Comparison of ENCODE assay signal across 9 cellular contexts in the genomic region with DNA sequence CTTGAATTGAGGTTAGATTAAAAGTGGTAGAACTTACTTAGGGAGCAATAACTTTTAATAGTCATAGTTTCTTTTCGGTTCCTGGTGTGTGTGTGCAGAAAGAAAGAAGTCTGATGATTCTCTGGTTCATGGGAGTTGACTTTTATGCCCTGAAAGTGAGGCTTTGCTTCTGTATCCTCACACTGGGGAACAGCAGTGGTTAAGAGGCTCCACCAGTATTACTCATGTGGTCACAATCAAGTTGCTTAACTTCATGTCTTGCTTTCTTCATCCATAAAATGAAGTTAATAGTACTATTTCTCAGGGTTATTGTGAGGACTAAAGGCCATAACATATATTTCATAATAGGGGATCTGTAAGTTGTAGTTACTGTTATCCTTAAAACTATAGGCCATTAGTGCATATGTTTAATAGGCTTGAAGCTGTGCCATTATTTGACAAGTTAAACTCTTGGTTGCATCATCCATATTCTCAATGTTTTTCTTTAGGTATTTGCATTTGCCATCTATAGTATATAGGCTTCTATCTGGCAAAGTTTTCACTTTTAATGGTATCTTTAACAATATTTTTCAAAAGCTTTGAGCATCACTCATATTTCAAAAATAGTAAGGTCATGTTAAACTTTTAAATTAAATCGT.
DNase-seq lines count a peak whose midpoint lies in the region; ATAC-seq and TF ChIP-seq lines count a peak whose summit lies in the region.
"Had no signal": no experiment of that assay in that cellular context is flagged by ENCODE, and none has a peak within 500 bp of the region (broad histone marks: within the 10 kb centered on the region; RNA-seq: fewer than 3 reads in every experiment).

No MANE protein-coding gene starts in this region.

- H4K20me1 ChIP-seq in IMR-90 (ENCODE audit: insufficient read depth, low read length), result no peaks in the 10 kb centered on the region

- no peak for TF ChIP-seq POLR2A in IMR-90 (IDR thresholded peaks at IDR 0.05; ENCODE audit: low read depth, low read length)

- BruUV-seq in IMR-90 (replicated peaks; lab: Mats Ljungman, UMichigan), result no TSS peak

- in situ Hi-C loops in IMR-90 (cut with MboI; ENCODE audit: low sequenced_read_pairs), result no loop called here

- H2BK20ac ChIP-seq in IMR-90 (ENCODE audit: low read depth, low read length), result no peak overlapping the region

- no peak overlapping the region for H2BK120ac ChIP-seq in IMR-90 (ENCODE audit: low read depth, low read length)

- no peak for TF ChIP-seq CTCF in IMR-90 (conservative IDR thresholded peaks at IDR 0.05; ENCODE audit: low read depth, low read length)
- TF ChIP-seq CTCF in osteocyte (IDR thresholded peaks at IDR 0.05), result no peak

- TF ChIP-seq RAD21 in IMR-90 (IDR thresholded peaks at IDR 0.05; ENCODE audit: low read length), result no peak

- no peak overlapping the region for H3K56ac ChIP-seq in IMR-90 (ENCODE audit: extremely low read depth, insufficient read depth, low read length)

- no peaks in the 10 kb centered on the region for H3K9me3 ChIP-seq in IMR-90 (ENCODE audit: control insufficient read depth, insufficient read depth, low read length)

- H2AK9ac ChIP-seq in IMR-90 (replicated peaks; ENCODE audit: low read depth, low read length, poor library complexity), result no peak overlapping the region

- no peak overlapping the region for H3K4me3 ChIP-seq in IMR-90 (ENCODE audit: insufficient read depth, low read depth, low read length)

- H2BK15ac ChIP-seq in IMR-90 (ENCODE audit: low read depth, low read length), result no peak overlapping the region

- H4K91ac ChIP-seq in IMR-90 (ENCODE audit: insufficient read depth, low read depth, low read length), result no peak overlapping the region

- POLR2A ChIA-PET in IMR-90 (lab: Charles Lee; ENCODE audit: unreplicated experiment), result no interaction called here

- H4K8ac ChIP-seq in IMR-90 (ENCODE audit: low read depth in 2 of 2, low read length in 2 of 2), result no peak overlapping the region

- H3K4ac ChIP-seq in IMR-90 (ENCODE audit: low read depth, low read length), result no peak overlapping the region

- H3K27me3 ChIP-seq in IMR-90 (ENCODE audit: control insufficient read depth, insufficient read depth, low read length), result no peaks in the 10 kb centered on the region

- no peak overlapping the region for H2BK5ac ChIP-seq in IMR-90 (ENCODE audit: low read depth, low read length, poor library complexity, severe bottlenecking)

- no peak overlapping the region for H3K4me3 Mint-ChIP-seq in osteocyte (ENCODE audit: unreplicated experiment)

- no peaks in the 10 kb centered on the region for H3K27me3 Mint-ChIP-seq in osteocyte (ENCODE audit: unreplicated experiment)

- no peaks in the 10 kb centered on the region for H3K36me3 ChIP-seq in IMR-90 (ENCODE audit: control insufficient read depth, insufficient read depth, low read length)

- no peak overlapping the region for H3K4me2 ChIP-seq in IMR-90 (ENCODE audit: low read depth, low read length)

- intact Hi-C loops in IMR-90 (cut with micrococcal nuclease), result loop anchor here (10.0 kb wide), 1 partner anchor 460 kb away; no protein-coding TSS in a partner anchor

- H3K36me3 Mint-ChIP-seq in osteocyte (ENCODE audit: unreplicated experiment), result no peaks in the 10 kb centered on the region

- peak; percentile 87 for ATAC-seq in GM18499 (IDR thresholded peaks at IDR 0.05; ENCODE audit: insufficient read depth, unreplicated experiment)
- peak; percentile 88 for ATAC-seq in GM21723 (IDR thresholded peaks at IDR 0.05; ENCODE audit: unreplicated experiment)
- ATAC-seq in IMR-90 (ENCODE audit: low read depth), result peak; percentile 35; the same call in 1 of the 2 replicates

- no peaks in the 10 kb centered on the region; the same call in 1 of the 2 replicates for H3K9me1 ChIP-seq in IMR-90 (ENCODE audit: insufficient read depth, low read length)

- H3K23ac ChIP-seq in IMR-90 (ENCODE audit: low read depth, low read length), result no peak overlapping the region

- H3K27ac ChIP-seq in IMR-90 (ENCODE audit: insufficient read depth, low read length), result no peak overlapping the region

- no peak overlapping the region for H2AFZ ChIP-seq in IMR-90 (replicated peaks; ENCODE audit: low read length, poor library complexity)

- CTCF ChIA-PET in IMR-90 (lab: Yijun Ruan, JAX), result no interaction called here

- peaks cover 0 to 3% of the 10 kb centered on the region in 2 experiments; a peak in 2 of 4 replicates for H3K79me1 ChIP-seq in IMR-90 (ENCODE audit: low read depth in 1 of 2, low read length in 2 of 2)

- no peak overlapping the region for H2AK5ac ChIP-seq in IMR-90 (ENCODE audit: low read depth, low read length)

- H3K18ac ChIP-seq in IMR-90 (ENCODE audit: low read depth, low read length), result no peak overlapping the region

- H3K4me1 Mint-ChIP-seq in osteocyte (ENCODE audit: unreplicated experiment), result peaks cover 9% of the 10 kb centered on the region

- dilution Hi-C loops in IMR-90 (cut with HindIII; ENCODE audit: low sequenced_read_pairs, unreplicated experiment), result no loop called here

- H3K9ac ChIP-seq in IMR-90 (ENCODE audit: low read depth, low read length), result no peak overlapping the region

- H4K5ac ChIP-seq in IMR-90 (ENCODE audit: low read depth, low read length), result no peak overlapping the region

- no CpG with 5 or more reads among the region's 2 CpGs for WGBS in IMR-90 (ENCODE audit: extremely low coverage in 2 of 2, insufficient read length in 1 of 2), 2 experiments

- H3K9me3 Mint-ChIP-seq in osteocyte (ENCODE audit: unreplicated experiment), result peaks cover 4% of the 10 kb centered on the region

- DNase-seq in IMR-90, result peak; percentile 63
- peak; percentile 88 for DNase-seq in fibroblast of peridontal ligament (ENCODE audit: extremely low read depth)
- DNase-seq in iPS-NIHi7 (ENCODE audit: extremely low spot score), result no peak
- DNase-seq in NAMALWA (ENCODE audit: low spot score), result no peak
- DNase-seq in osteocyte (ENCODE audit: extremely low spot score, unreplicated experiment), result no peak
- no peak for DNase-seq in NCI-H345 treated with DMSO at 0.1 percent for 48 hours (lab: John Stamatoyannopoulos, UW; ENCODE audit: unreplicated experiment)
- DNase-seq: NCI-H345 had no signal

- H3K14ac ChIP-seq in IMR-90 (replicated peaks; ENCODE audit: low read depth, low read length), result no peak overlapping the region

- H3K4me1 ChIP-seq in IMR-90 (ENCODE audit: control insufficient read depth, insufficient read depth, low read length), result no peaks in the 10 kb centered on the region

- no peak overlapping the region for H3K27ac Mint-ChIP-seq in osteocyte (ENCODE audit: unreplicated experiment)

TF ChIP-seq in IMR-90, 13 proteins besides CTCF, POLR2A, EP300 and RAD21:
- TF ChIP-seq CEBPB (IDR thresholded peaks at IDR 0.05; ENCODE audit: low read depth, low read length), result peak; percentile 90
- TF ChIP-seq MXI1 (IDR thresholded peaks at IDR 0.05; ENCODE audit: borderline replicate concordance, low read depth, low read length), result no peak

Comparison
In these comparisons a context has a peak if more than half of its experiments do, and no peak if none do; other contexts are left out.
1. ATAC-seq: peak in every context shown above with its lines; median percentile 88 in GM21723; 87 in GM18499; 35 in IMR-90.
2. DNase-seq: peak in IMR-90 (single experiment) and fibroblast of peridontal ligament (single experiment); none in iPS-NIHi7 (single experiment), NAMALWA (single experiment), osteocyte (single experiment) and NCI-H345 treated with DMSO at 0.1 percent for 48 hours (single experiment).